In genomic region chr3:80113331-80113730, GRCh38 we compare ENCODE assay signal across 31 cellular contexts.
"Had no signal": no experiment of that assay in that cellular context is flagged by ENCODE, and none has a peak within 500 bp of the region (broad histone marks: within the 10 kb centered on the region; RNA-seq: fewer than 3 reads in every experiment).

No MANE protein-coding gene starts in this region.

- H3K4me2 ChIP-seq: neural progenitor cell, smooth muscle cell had no signal

- H3K9ac ChIP-seq: neural progenitor cell, parathyroid adenoma had no signal

- H3K27me3 ChIP-seq: neural progenitor cell, spleen, suprapubic skin, testis, tibial artery, transverse colon, upper lobe of right lung had no signal

- H3K9me3 Mint-ChIP-seq: nephron, neural progenitor cell, type B pancreatic cell had no signal

- H3K79me2 ChIP-seq: parathyroid adenoma had no signal

- H3K9me3 ChIP-seq: ovary, psoas muscle, suprapubic skin, testis, tibial artery, transverse colon, upper lobe of right lung, uterus had no signal

- H3K4me1 Mint-ChIP-seq: natural killer cell; nephron; neural progenitor cell; stimulated activated memory B cell treated with anti-CD40 and anti-IgM and Interleukin-4, amounts not matched to agents 10 μg/mL and 1 μg/mL and 100 μg/mL, for 72 hours; stimulated activated naive CD8-positive, alpha-beta T cell treated with anti-CD3 and anti-CD28 coated beads, Interleukin-15, amount 100 ng/mL, for 72 hours had no signal

- H3K36me3 ChIP-seq: neural progenitor cell, ovary, spleen, suprapubic skin, tibial artery, transverse colon, upper lobe of right lung, uterus had no signal

- H3K4me1 ChIP-seq: neural progenitor cell, parathyroid adenoma, psoas muscle, spleen, suprapubic skin, testis, tibial artery, transverse colon, upper lobe of right lung, uterus had no signal

- H3K27ac Mint-ChIP-seq: natural killer cell; nephron; neural progenitor cell; progenitor cell of endocrine pancreas; stimulated activated memory B cell treated with anti-CD40 and anti-IgM and Interleukin-4, amounts not matched to agents 10 μg/mL and 1 μg/mL and 100 μg/mL, for 72 hours; stimulated activated naive CD8-positive, alpha-beta T cell treated with anti-CD3 and anti-CD28 coated beads, Interleukin-15, amount 100 ng/mL, for 72 hours; type B pancreatic cell had no signal

- H3K4me3 ChIP-seq: neural progenitor cell, ovary, psoas muscle, skin epidermis, smooth muscle cell, spleen, suprapubic skin, testis, tibial artery, transverse colon, upper lobe of right lung, uterus had no signal

- H3K4me3 Mint-ChIP-seq: natural killer cell; nephron; neural progenitor cell; stimulated activated memory B cell treated with anti-CD40 and anti-IgM and Interleukin-4, amounts not matched to agents 10 μg/mL and 1 μg/mL and 100 μg/mL, for 72 hours; stimulated activated naive CD8-positive, alpha-beta T cell treated with anti-CD3 and anti-CD28 coated beads, Interleukin-15, amount 100 ng/mL, for 72 hours; type B pancreatic cell had no signal

- ATAC-seq: natural killer cell; psoas muscle; right cardiac atrium; sciatic nerve; stimulated activated memory B cell treated with anti-CD40 and anti-IgM and Interleukin-4, amounts not matched to agents 10 μg/mL and 1 μg/mL and 100 μg/mL, for 72 hours; stimulated activated naive CD8-positive, alpha-beta T cell treated with anti-CD3 and anti-CD28 coated beads, Interleukin-15, amount 100 ng/mL, for 72 hours; stimulated activated naive CD8-positive, alpha-beta T cell treated with anti-CD3 and anti-CD28 coated beads, Interleukin-15, Interleukin-2, amounts not matched to agents 100 U/mL and 50 U/mL, for 24 hours; upper lobe of right lung had no signal

- H3K27me3 Mint-ChIP-seq: progenitor cell of endocrine pancreas; stimulated activated memory B cell treated with anti-CD40 and anti-IgM and Interleukin-4, amounts not matched to agents 10 μg/mL and 1 μg/mL and 100 μg/mL, for 72 hours; stimulated activated naive CD8-positive, alpha-beta T cell treated with anti-CD3 and anti-CD28 coated beads, Interleukin-15, amount 100 ng/mL, for 72 hours; type B pancreatic cell had no signal

- H2AFZ ChIP-seq: neural progenitor cell, parathyroid adenoma had no signal

- H3K36me3 Mint-ChIP-seq: neural progenitor cell; stimulated activated memory B cell treated with anti-CD40 and anti-IgM and Interleukin-4, amounts not matched to agents 10 μg/mL and 1 μg/mL and 100 μg/mL, for 72 hours; type B pancreatic cell had no signal

- DNase-seq: natural killer cell; occipital lobe; ovary; posterior cingulate gyrus; right cardiac atrium; spleen; stimulated activated CD4-positive, alpha-beta T cell treated with anti-CD3 and anti-CD28 coated beads, Interleukin-12 subunit alpha, Interleukin-12 subunit beta, amount 100 ng/mL, for 4 hours; stimulated activated CD4-positive, alpha-beta T cell treated with anti-CD3 and anti-CD28 coated beads, Interleukin-1b, Interleukin-23, amount 100 ng/mL, for 48 hours; stimulated activated CD4-positive, alpha-beta T cell treated with anti-CD3 and anti-CD28 coated beads, Interleukin-4, amount 100 ng/mL, for 1 hour; stimulated activated CD4-positive, alpha-beta T cell treated with anti-CD3 and anti-CD28 coated beads, Interleukin-4, amount 100 ng/mL, for 4 hours; stimulated activated CD8-positive, alpha-beta memory T cell treated with anti-CD3 and anti-CD28 coated beads, Interleukin-4, amount 100 ng/mL, for 48 hours; stimulated activated naive CD4-positive, alpha-beta T cell; stimulated activated naive CD8-positive, alpha-beta T cell treated with anti-CD3 and anti-CD28 coated beads, Interleukin-15, amount 100 ng/mL, for 72 hours; stimulated activated naive CD8-positive, alpha-beta T cell treated with anti-CD3 and anti-CD28 coated beads, Interleukin-15, Interleukin-2, amounts not matched to agents 100 U/mL and 50 U/mL, for 24 hours; substantia nigra; testis; tibial artery; transverse colon; upper lobe of right lung; uterus had no signal

- H3K27ac ChIP-seq: neural progenitor cell, ovary, parathyroid adenoma, psoas muscle, skin epidermis, spleen, suprapubic skin, testis, tibial artery, transverse colon, upper lobe of right lung, uterus had no signal
